ENCODE assay signal across 19 cellular contexts in genomic region chr5:126948453-126948852, GRCh38.
"Had no signal": no experiment of that assay in that cellular context is flagged by ENCODE, and none has a peak within 500 bp of the region (broad histone marks: within the 10 kb centered on the region; RNA-seq: fewer than 3 reads in every experiment).

No MANE protein-coding gene starts in this region.

- H3K4me2 ChIP-seq: SK-N-SH had no signal

- H3K36me3 ChIP-seq: MG63 had no signal

- H3K4me3 ChIP-seq: MG63 had no signal

- DNase-seq: Karpas-422, KG1, MG63, NCI-H1092, NCI-H1105 treated with DMSO at 0.1 percent for 48 hours, NCI-H1417 treated with DMSO at 0.1 percent for 48 hours, NCI-H146, NCI-H1694 treated with DMSO at 0.1 percent for 48 hours, NCI-H1930, NCI-H2081, NCI-H2107, NCI-H510A, NCI-H524 treated with DMSO at 0.1 percent for 48 hours, NCI-H774, RPMI8226, SHP77, SK-N-SH, SW 1271 had no signal

- H3K27me3 ChIP-seq: MG63 had no signal

- H3K9ac ChIP-seq: SK-N-SH had no signal

- H3K9me3 ChIP-seq: MG63, SK-N-SH had no signal

- FAIRE-seq: RCC 7860 had no signal
